ENCODE assay signal across 8 cellular contexts in genomic region chr3:173395412-173396181, GRCh38. TPM values are rescaled to one million over a fixed set of nuclear protein-coding genes. Genes with fewer than 3 reads are reported as not detected.
DNase-seq lines count a peak whose midpoint lies in the region; FAIRE-seq and TF ChIP-seq lines count a peak whose summit lies in the region.

No MANE protein-coding gene starts in this region.

- no peaks in the 10 kb centered on the region; the same call in 1 of the 2 replicates for H3K27me3 ChIP-seq in KMS-11 (ENCODE audit: insufficient read depth, low read depth)
- H3K27me3 ChIP-seq in left ventricle myocardium inferior (ENCODE audit: low read depth), result peaks cover 24% of the 10 kb centered on the region
- no peaks in the 10 kb centered on the region for H3K27me3 ChIP-seq in parathyroid adenoma (ENCODE audit: control insufficient read depth, insufficient read depth, low read length)

- H3K9ac ChIP-seq in KMS-11 (peak overlapping the region; percentile 74), parathyroid adenoma (no peak overlapping the region)

- H3K36me3 ChIP-seq in KMS-11 (ENCODE audit: insufficient read depth) (no peaks in the 10 kb centered on the region), left ventricle myocardium inferior (no peaks in the 10 kb centered on the region), parathyroid adenoma (ENCODE audit: control insufficient read depth, insufficient read depth, low read length) (no peaks in the 10 kb centered on the region), OCI-LY7 (ENCODE audit: insufficient read depth, low read length) (no peaks in the 10 kb centered on the region)

- H4K20me1 ChIP-seq in KMS-11 (ENCODE audit: insufficient read depth) (no peaks in the 10 kb centered on the region), OCI-LY7 (ENCODE audit: insufficient read depth, low read length) (no peaks in the 10 kb centered on the region)

- POLR2A ChIA-PET in OCI-LY7 (lab: Charles Lee), result interaction anchor here (0.6 kb wide), 1 partner anchor 73 kb away, joined by 4 read pairs; no protein-coding TSS in a partner anchor

- H3K79me2 ChIP-seq in KMS-11 (ENCODE audit: insufficient read depth, low read depth) (no peaks in the 10 kb centered on the region), parathyroid adenoma (no peaks in the 10 kb centered on the region), OCI-LY7 (ENCODE audit: insufficient read depth, low read depth, low read length) (no peaks in the 10 kb centered on the region)

- TF ChIP-seq CTCF in KMS-11 (conservative IDR thresholded peaks at IDR 0.05; ENCODE audit: low read depth, low read length) (no peak), astrocyte of the cerebellum (IDR thresholded peaks at IDR 0.05; ENCODE audit: low read depth, low read length, missing control alignments) (no peak), left ventricle myocardium inferior (IDR thresholded peaks at IDR 0.05; ENCODE audit: borderline replicate concordance) (no peak), parathyroid adenoma (IDR thresholded peaks at IDR 0.05) (no peak), OCI-LY7 (conservative IDR thresholded peaks at IDR 0.05; ENCODE audit: low read length) (no peak)

- no peaks in the 10 kb centered on the region for H3K9me3 ChIP-seq in left ventricle myocardium inferior (replicated peaks)
- no peaks in the 10 kb centered on the region for H3K9me3 ChIP-seq in parathyroid adenoma (ENCODE audit: control insufficient read depth, low read length)
- no peaks in the 10 kb centered on the region for H3K9me3 ChIP-seq in OCI-LY7 (ENCODE audit: low read length)

- no peak for FAIRE-seq in RCC 7860 (lab: Jason Lieb, UNC)

- H3K4me2 ChIP-seq in KMS-11 (peak overlapping the region; percentile 89), parathyroid adenoma (ENCODE audit: low read length) (peak overlapping the region; percentile 69), OCI-LY7 (ENCODE audit: low read length) (no peak overlapping the region)

- in situ Hi-C loops in astrocyte of the cerebellum (cut with HindIII; ENCODE audit: low sequenced_read_pairs), result no loop called here

- CTCF ChIA-PET in OCI-LY7 (lab: Charles Lee; ENCODE audit: unreplicated experiment), result no interaction called here

- peak overlapping the region; percentile 2 for H3K4me3 ChIP-seq in KMS-11 (IDR thresholded peaks at IDR 0.05; ENCODE audit: insufficient read depth, low read depth, low read length)
- peak overlapping the region; percentile 77 for H3K4me3 ChIP-seq in astrocyte of the cerebellum (ENCODE audit: low read depth, low read length)
- peak overlapping the region; percentile 82 for H3K4me3 ChIP-seq in left ventricle myocardium inferior
- H3K4me3 ChIP-seq in parathyroid adenoma (ENCODE audit: low read depth, low read length), result peak overlapping the region; percentile 76
- H3K4me3 ChIP-seq in OCI-LY7 (ENCODE audit: low read depth, low read length, poor library complexity, severe bottlenecking), result no peak overlapping the region

- intact Hi-C loops in left ventricle myocardium inferior (cut with micrococcal nuclease) (no loop called here), OCI-LY7 (cut with micrococcal nuclease; ENCODE audit: unreplicated experiment) (no loop called here)

- DNase-seq in GF-D8 (lab: John Stamatoyannopoulos, UW), result peak; percentile 24
- peak; percentile 28 for DNase-seq in GOT3 (lab: John Stamatoyannopoulos, UW)
- peak; percentile 62 for DNase-seq in RCC 7860 (ENCODE audit: low spot score)
- DNase-seq in astrocyte of the cerebellum (ENCODE audit: low read depth), result peak; percentile 59
- DNase-seq in left ventricle myocardium inferior, result peak; percentile 87
- no peak for DNase-seq in OCI-LY7 (ENCODE audit: low spot score)

- no TSS peak for BruUV-seq in OCI-LY7 (replicated peaks; lab: Mats Ljungman, UMichigan)

- H2AFZ ChIP-seq in KMS-11 (ENCODE audit: low read depth) (peak overlapping the region; percentile 85), parathyroid adenoma (peak overlapping the region; percentile 47), OCI-LY7 (ENCODE audit: low read length) (no peak overlapping the region)

- H3K27ac ChIP-seq in KMS-11 (peak overlapping the region; percentile 91), left ventricle myocardium inferior (replicated peaks) (peak overlapping the region; percentile 95), parathyroid adenoma (no peak overlapping the region), OCI-LY7 (ENCODE audit: low read depth, low read length, poor library complexity, severe bottlenecking) (no peak overlapping the region)

- H3K4me1 ChIP-seq in KMS-11 (ENCODE audit: low read depth, poor library complexity, severe bottlenecking) (peaks cover 24% of the 10 kb centered on the region), left ventricle myocardium inferior (peaks cover 43% of the 10 kb centered on the region), parathyroid adenoma (no peaks in the 10 kb centered on the region), OCI-LY7 (ENCODE audit: insufficient read depth, low read length, poor library complexity, severe bottlenecking) (no peaks in the 10 kb centered on the region)

- H3K9me2 ChIP-seq in OCI-LY7 (ENCODE audit: insufficient read depth, low read length), result no peaks in the 10 kb centered on the region

RNA-seq across cellular contexts. Expression of gene NLGN1, which starts 1.9 kb away (rescaled TPM):
- 13.7 TPM for total RNA-seq in left ventricle myocardium inferior
- total RNA-seq in OCI-LY7 (2014; rRNA removed; shearing (Covaris generic)), result not detected in 2 replicates
- total RNA-seq in OCI-LY7 (2022), result not detected in 2 replicates

Comparison
In these comparisons a context has a peak if more than half of its experiments do, and no peak if none do; other contexts are left out.
1. H3K27ac ChIP-seq: peak in KMS-11 (single experiment) and left ventricle myocardium inferior (single experiment); none in parathyroid adenoma (single experiment) and OCI-LY7 (single experiment).
2. RNA of gene NLGN1, which starts 1.9 kb away (total RNA-seq): 13.7 TPM in left ventricle myocardium inferior (single experiment); not detected in OCI-LY7; every median in the first group is over 10 times any median in the second.